16 cellular contexts compared by ENCODE assay signal in the genomic region with DNA sequence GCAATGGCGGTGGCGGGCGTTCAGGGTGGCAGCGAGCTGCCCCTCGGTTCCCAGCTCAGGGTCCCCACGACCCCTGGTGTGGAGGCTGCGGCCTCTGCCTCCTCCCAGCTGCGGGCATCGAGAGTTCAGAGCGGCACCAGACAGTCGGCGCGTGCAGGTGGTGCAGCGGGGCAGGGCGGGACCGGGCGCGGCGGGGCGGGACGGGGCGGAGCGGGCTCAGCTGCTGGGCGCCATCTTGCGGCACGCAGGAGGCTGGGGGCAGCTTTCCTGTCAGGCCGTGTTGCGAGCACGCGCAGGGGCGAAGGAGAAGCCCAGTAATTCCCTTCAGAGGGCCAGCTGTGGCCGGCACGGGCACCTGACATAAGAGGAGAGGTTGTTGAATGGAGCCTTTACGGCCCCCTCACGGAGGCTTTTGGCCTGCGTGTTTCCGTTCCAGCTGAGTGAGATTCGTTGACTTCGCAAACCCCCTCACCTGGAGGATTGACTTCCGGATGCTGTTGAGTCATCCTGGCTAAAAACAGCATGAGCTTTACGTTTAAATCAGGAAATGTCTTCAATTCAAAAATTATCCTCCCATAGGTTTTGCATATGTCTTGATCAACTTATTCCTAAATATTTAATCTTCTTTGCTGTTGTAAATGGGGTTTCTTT.
"Had no signal": no experiment of that assay in that cellular context is flagged by ENCODE, and none has a peak within 500 bp of the region (broad histone marks: within the 10 kb centered on the region; RNA-seq: fewer than 3 reads in every experiment).

No MANE protein-coding gene starts in this region.

- H3K4me1 Mint-ChIP-seq: stimulated activated memory B cell treated with anti-CD40 and anti-IgM and Interleukin-4, amounts not matched to agents 10 μg/mL and 1 μg/mL and 100 μg/mL, for 72 hours had no signal

- H3K36me3 Mint-ChIP-seq: stimulated activated memory B cell treated with anti-CD40 and anti-IgM and Interleukin-4, amounts not matched to agents 10 μg/mL and 1 μg/mL and 100 μg/mL, for 72 hours had no signal

- H3K27ac ChIP-seq: coronary artery, dorsolateral prefrontal cortex, heart left ventricle, stomach had no signal

- DNase-seq: dorsolateral prefrontal cortex; effector CD8-positive, alpha-beta T cell; heart left ventricle; hippocampal formation; left colon; left ventricle myocardium superior; mesenchymal stem cell; midbrain; small intestine; stimulated activated CD4-positive, alpha-beta T cell treated with anti-CD3 and anti-CD28 coated beads, Interleukin-12 subunit alpha, Interleukin-12 subunit beta, amount 100 ng/mL, for 4 hours; stimulated activated CD4-positive, alpha-beta T cell treated with anti-CD3 and anti-CD28 coated beads, Interleukin-2, amount 100 ng/mL, for 48 hours; stimulated activated CD8-positive, alpha-beta memory T cell treated with anti-CD3 and anti-CD28 coated beads, Interleukin-4, amount 100 ng/mL, for 48 hours; stomach; substantia nigra had no signal

- H3K4me3 Mint-ChIP-seq: stimulated activated memory B cell treated with anti-CD40 and anti-IgM and Interleukin-4, amounts not matched to agents 10 μg/mL and 1 μg/mL and 100 μg/mL, for 72 hours had no signal

- ATAC-seq: left colon, left ventricle myocardium superior had no signal

- H3K27ac Mint-ChIP-seq: stimulated activated memory B cell treated with anti-CD40 and anti-IgM and Interleukin-4, amounts not matched to agents 10 μg/mL and 1 μg/mL and 100 μg/mL, for 72 hours had no signal
